Comparison of ENCODE assay signal across 9 cellular contexts in genomic region chr16:24748242-24748641, GRCh38. TPM values are rescaled to one million over a fixed set of nuclear protein-coding genes. Genes with fewer than 3 reads are reported as not detected.
DNase-seq lines count a peak whose midpoint lies in the region; ATAC-seq, FAIRE-seq and TF ChIP-seq lines count a peak whose summit lies in the region.
"Had no signal": no experiment of that assay in that cellular context is flagged by ENCODE, and none has a peak within 500 bp of the region (broad histone marks: within the 10 kb centered on the region; RNA-seq: fewer than 3 reads in every experiment).

No MANE protein-coding gene starts in this region.

- H3K4me1 ChIP-seq in astrocyte (ENCODE audit: insufficient read depth, low read length) = peaks cover 14% of the 10 kb centered on the region
- peaks cover 8 to 21% of the 10 kb centered on the region in 2 donors for H3K4me1 ChIP-seq in aorta (ENCODE audit: control insufficient read depth in 1 of 2, insufficient read depth in 2 of 2, low read length in 2 of 2)

- WGBS in aorta, 2 donors = 8 to 12% methylated on average over 2 of the region's 2 CpGs

- peak; percentile 100 for FAIRE-seq in astrocyte (lab: Jason Lieb, UNC)

- no peak for TF ChIP-seq CTCF in astrocyte (IDR thresholded peaks at IDR 0.05; ENCODE audit: insufficient read depth, low read depth, low read length)

- H3K9ac ChIP-seq in astrocyte (ENCODE audit: low read length) = peak overlapping the region; percentile 0

- no peaks in the 10 kb centered on the region for H3K27me3 ChIP-seq in astrocyte (ENCODE audit: insufficient read depth, low read length)
- H3K27me3 ChIP-seq in aorta (ENCODE audit: control insufficient read depth in 1 of 2, insufficient read depth in 2 of 2, low read length in 1 of 2) = no peaks in the 10 kb centered on the region

- peak overlapping the region; percentile 4 for H3K27ac Mint-ChIP-seq in astrocyte (ENCODE audit: unreplicated experiment)
- H3K27ac Mint-ChIP-seq in activated CD4-positive, alpha-beta T cell treated with anti-CD3 and anti-CD28 coated beads, Interleukin-2, amount 10 ng/mL, durations not matched to agents 24 days and 14 days = no peak overlapping the region

- H3K4me3 Mint-ChIP-seq in astrocyte (ENCODE audit: unreplicated experiment) = no peak overlapping the region
- H3K4me3 Mint-ChIP-seq in activated CD4-positive, alpha-beta T cell treated with anti-CD3 and anti-CD28 coated beads, Interleukin-2, amount 10 ng/mL, durations not matched to agents 24 days and 14 days = no peak overlapping the region

- no peaks in the 10 kb centered on the region for H3K36me3 Mint-ChIP-seq in astrocyte (ENCODE audit: low read depth, unreplicated experiment)
- peaks cover 34% of the 10 kb centered on the region for H3K36me3 Mint-ChIP-seq in activated CD4-positive, alpha-beta T cell treated with anti-CD3 and anti-CD28 coated beads, Interleukin-2, amount 10 ng/mL, durations not matched to agents 24 days and 14 days (ENCODE audit: low read depth)

- ATAC-seq in aorta (ENCODE audit: low FRiP score) (peak; percentile 86), GM21390 (IDR thresholded peaks at IDR 0.05; ENCODE audit: unreplicated experiment) (no peak)

- no peaks in the 10 kb centered on the region for H3K27me3 Mint-ChIP-seq in astrocyte (ENCODE audit: low read depth, unreplicated experiment)
- H3K27me3 Mint-ChIP-seq in activated CD4-positive, alpha-beta T cell treated with anti-CD3 and anti-CD28 coated beads, Interleukin-2, amount 10 ng/mL, durations not matched to agents 24 days and 14 days = no peaks in the 10 kb centered on the region

- H3K4me2 ChIP-seq in astrocyte (ENCODE audit: low read length) = peak overlapping the region; percentile 32

- peaks cover 98% of the 10 kb centered on the region for H3K79me2 ChIP-seq in astrocyte (ENCODE audit: insufficient read depth, low read length)

- H3K27ac ChIP-seq in astrocyte (ENCODE audit: low read depth, low read length) (peak overlapping the region; percentile 30), aorta (ENCODE audit: low read depth in 1 of 2, low read length in 2 of 2) (peak overlapping the region; percentile 12 to 57)

- H3K9me3 Mint-ChIP-seq in astrocyte (ENCODE audit: unreplicated experiment) = no peaks in the 10 kb centered on the region
- no peaks in the 10 kb centered on the region for H3K9me3 Mint-ChIP-seq in activated CD4-positive, alpha-beta T cell treated with anti-CD3 and anti-CD28 coated beads, Interleukin-2, amount 10 ng/mL, durations not matched to agents 24 days and 14 days

- peaks cover 88% of the 10 kb centered on the region for H4K20me1 ChIP-seq in astrocyte (ENCODE audit: insufficient read depth, low read length)

- no peak overlapping the region for H3K4me3 ChIP-seq in astrocyte (ENCODE audit: insufficient read depth, low read depth, low read length)
- H3K4me3 ChIP-seq in aorta (ENCODE audit: low read length in 2 of 2) = no peak overlapping the region
- H3K4me3 ChIP-seq: skin epidermis had no signal

- DNase-seq in stimulated activated CD4-positive, alpha-beta T cell treated with anti-CD3 and anti-CD28 coated beads, Interleukin-1b, Interleukin-23, amount 100 ng/mL, for 48 hours = peak; percentile 21
- DNase-seq in stimulated activated CD4-positive, alpha-beta T cell treated with anti-CD3 and anti-CD28 coated beads, Interleukin-12 subunit alpha, Interleukin-12 subunit beta, amount 100 ng/mL, for 4 hours = no peak
- DNase-seq in astrocyte (ENCODE audit: low read depth) = peak; percentile 95
- DNase-seq in kidney tubule cell (ENCODE audit: low spot score) = peak; percentile 88
- DNase-seq in aorta = peak in 1 of 2 donors; percentile 47
- no peak for DNase-seq in GM19240 (ENCODE audit: insufficient read length, low spot score)
- DNase-seq in activated CD4-positive, alpha-beta T cell treated with anti-CD3 and anti-CD28 coated beads, Interleukin-2, amount 10 ng/mL, durations not matched to agents 24 days and 14 days = no peak

- H3K36me3 ChIP-seq in astrocyte (ENCODE audit: insufficient read depth, low read length) (no peaks in the 10 kb centered on the region), aorta (ENCODE audit: control insufficient read depth in 1 of 2, insufficient read depth in 2 of 2, low read length in 1 of 2) (no peaks in the 10 kb centered on the region)

- intact Hi-C loops in aorta (cut with DNase I) = no loop called here
- intact Hi-C loops in activated CD4-positive, alpha-beta T cell treated with anti-CD3 and anti-CD28 coated beads, Interleukin-2, amount 10 ng/mL, durations not matched to agents 24 days and 14 days (cut with micrococcal nuclease) = no loop called here

- no peak overlapping the region for H2AFZ ChIP-seq in astrocyte (ENCODE audit: low read depth, low read length)

- H3K9me3 ChIP-seq in astrocyte (ENCODE audit: insufficient read depth, low read depth, low read length) (no peaks in the 10 kb centered on the region), aorta (ENCODE audit: control insufficient read depth, low read length) (no peaks in the 10 kb centered on the region)

- H3K4me1 Mint-ChIP-seq in astrocyte (ENCODE audit: low read depth, unreplicated experiment) = peaks cover 49% of the 10 kb centered on the region
- H3K4me1 Mint-ChIP-seq in activated CD4-positive, alpha-beta T cell treated with anti-CD3 and anti-CD28 coated beads, Interleukin-2, amount 10 ng/mL, durations not matched to agents 24 days and 14 days = peaks cover 56% of the 10 kb centered on the region

RNA-seq across cellular contexts. Expression of gene TNRC6A, which starts 18.8 kb away (rescaled TPM):
- 48.6 and 51.1 TPM in 2 replicates for total RNA-seq in astrocyte
- 10 to 100 TPM; 74.8 to 98.3 TPM for total RNA-seq in aorta
- polyA plus RNA-seq in aorta = 10 to 100 TPM in 1 of 2 donors, 1 to 10 TPM in 1; 8.8 to 29.7 TPM
- total RNA-seq in activated CD4-positive, alpha-beta T cell treated with anti-CD3 and anti-CD28 coated beads, Interleukin-2, amount 10 ng/mL, durations not matched to agents 24 days and 14 days = 52.9 and 54.2 TPM in 2 replicates

Comparison
In these comparisons a context has a peak if more than half of its experiments do, and no peak if none do; other contexts are left out.
1. DNase-seq: peak in stimulated activated CD4-positive, alpha-beta T cell treated with anti-CD3 and anti-CD28 coated beads, Interleukin-1b, Interleukin-23, amount 100 ng/mL, for 48 hours (single experiment), astrocyte (single experiment) and kidney tubule cell (single experiment); none in stimulated activated CD4-positive, alpha-beta T cell treated with anti-CD3 and anti-CD28 coated beads, Interleukin-12 subunit alpha, Interleukin-12 subunit beta, amount 100 ng/mL, for 4 hours (single experiment), GM19240 (single experiment) and activated CD4-positive, alpha-beta T cell treated with anti-CD3 and anti-CD28 coated beads, Interleukin-2, amount 10 ng/mL, durations not matched to agents 24 days and 14 days (single experiment).